20 cellular contexts compared by ENCODE assay signal in the genomic region with DNA sequence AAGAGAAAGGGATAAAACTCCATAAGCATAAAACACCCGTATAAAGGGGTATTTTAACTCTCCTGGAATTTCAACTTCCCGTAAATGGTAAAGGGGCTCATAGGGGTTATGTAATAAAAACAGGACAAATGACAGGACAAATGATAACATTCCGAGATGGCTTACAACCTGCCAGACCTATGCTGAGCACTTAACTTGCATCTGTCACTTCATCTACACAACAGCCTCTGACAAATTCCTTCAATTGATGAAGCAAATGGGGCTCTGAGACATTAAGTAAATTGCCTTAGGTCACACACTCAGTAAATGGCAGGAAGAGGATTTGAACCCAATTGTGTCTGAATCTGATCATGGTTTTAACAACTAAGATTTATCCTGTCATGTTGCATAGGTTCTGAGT.
DNase-seq lines count a peak whose midpoint lies in the region; ATAC-seq, FAIRE-seq and TF ChIP-seq lines count a peak whose summit lies in the region.
"Had no signal": no experiment of that assay in that cellular context is flagged by ENCODE, and none has a peak within 500 bp of the region (broad histone marks: within the 10 kb centered on the region; RNA-seq: fewer than 3 reads in every experiment).

No MANE protein-coding gene starts in this region.

- H3K9me3 ChIP-seq in keratinocyte (ENCODE audit: control insufficient read depth, low read depth, low read length), result no peaks in the 10 kb centered on the region
- no peaks in the 10 kb centered on the region for H3K9me3 ChIP-seq in neural cell (ENCODE audit: low read length)
- no peaks in the 10 kb centered on the region for H3K9me3 ChIP-seq in tibial nerve

- 86 to 88% methylated on average over 3 of the region's 3 CpGs for WGBS in tibial nerve, 2 donors

- H3K4me3 ChIP-seq in keratinocyte (ENCODE audit: control insufficient read depth in 2 of 3, extremely low read depth in 1 of 3, insufficient read depth in 2 of 3, low read depth in 1 of 3, low read length in 3 of 3) (no peak overlapping the region), neural cell (ENCODE audit: low read length) (no peak overlapping the region), tibial nerve (no peak overlapping the region)
- H3K4me3 ChIP-seq: GM23248 had no signal

- DNase-seq in NCI-H82 treated with DMSO at 0.1 percent for 48 hours (lab: John Stamatoyannopoulos, UW; ENCODE audit: unreplicated experiment), result peak; percentile 48
- no peak for DNase-seq in keratinocyte (ENCODE audit: low read depth, low spot score)
- DNase-seq in stimulated activated naive CD8-positive, alpha-beta T cell treated with anti-CD3 and anti-CD28 coated beads, Interleukin-15, Interleukin-2, amounts not matched to agents 100 U/mL and 50 U/mL, for 24 hours, result no peak
- no peak for DNase-seq in NOMO-1 (lab: John Stamatoyannopoulos, UW; ENCODE audit: unreplicated experiment in 2 of 2)
- no peak for DNase-seq in tibial nerve (ENCODE audit: low spot score in 2 of 2)
- no peak for DNase-seq in DMS53 (lab: John Stamatoyannopoulos, UW)
- DNase-seq: C1 segment of cervical spinal cord; Calu3; CD4-positive, alpha-beta memory T cell; COR-L47; DND-41; GM23248; H7; HCEC 1CT had no signal

- no peaks in the 10 kb centered on the region for H3K36me3 ChIP-seq in keratinocyte (ENCODE audit: control insufficient read depth in 2 of 2, extremely low read depth in 1 of 2, insufficient read depth in 2 of 2, low read length in 2 of 2)
- no peaks in the 10 kb centered on the region for H3K36me3 ChIP-seq in neural cell (ENCODE audit: insufficient read depth, low read length)
- no peaks in the 10 kb centered on the region for H3K36me3 ChIP-seq in tibial nerve

- H4K20me1 ChIP-seq in keratinocyte (ENCODE audit: control insufficient read depth, extremely low read depth, insufficient read depth, low read length) (no peaks in the 10 kb centered on the region), neural cell (ENCODE audit: insufficient read depth) (no peaks in the 10 kb centered on the region)

- TF ChIP-seq POLR2A in tibial nerve (IDR thresholded peaks at IDR 0.05), result no peak

- no peak for ATAC-seq in stimulated activated naive CD8-positive, alpha-beta T cell treated with anti-CD3 and anti-CD28 coated beads, Interleukin-15, Interleukin-2, amounts not matched to agents 100 U/mL and 50 U/mL, for 24 hours

- dilution Hi-C loops in keratinocyte (cut with MboI; ENCODE audit: extremely low pct_ligation_motif_present, low sequenced_read_pairs), result no loop called here

- H3K27me3 ChIP-seq in keratinocyte (ENCODE audit: control insufficient read depth, extremely low read depth, insufficient read depth, low read length) (no peaks in the 10 kb centered on the region), neural cell (ENCODE audit: insufficient read depth, low read depth, low read length) (no peaks in the 10 kb centered on the region), tibial nerve (no peaks in the 10 kb centered on the region)

- H3K4me2 ChIP-seq in keratinocyte (ENCODE audit: control insufficient read depth, extremely low read depth, insufficient read depth, low read depth, low read length), result no peak overlapping the region
- no peak overlapping the region for H3K4me2 ChIP-seq in neural cell (ENCODE audit: low read length)

- no peak for TF ChIP-seq CTCF in VCaP (conservative IDR thresholded peaks at IDR 0.05)
- no peak for TF ChIP-seq CTCF in keratinocyte (optimal IDR thresholded peaks at IDR 0.05 in 1 of 3, IDR thresholded peaks at IDR 0.05 in 1 of 3, conservative IDR thresholded peaks at IDR 0.05 in 1 of 3; ENCODE audit: extremely low read depth in 1 of 3, insufficient read depth in 2 of 3, low read length in 3 of 3)
- no peak for TF ChIP-seq CTCF in neural cell (IDR thresholded peaks at IDR 0.05; ENCODE audit: poor library complexity, severe bottlenecking)
- no peak for TF ChIP-seq CTCF in tibial nerve (IDR thresholded peaks at IDR 0.05)

- H3K79me2 ChIP-seq in keratinocyte (ENCODE audit: control insufficient read depth, insufficient read depth, low read length) (no peaks in the 10 kb centered on the region), neural cell (replicated peaks; ENCODE audit: insufficient read depth, low read length) (no peaks in the 10 kb centered on the region)

- H3F3A ChIP-seq in neural cell (ENCODE audit: insufficient read depth, low read length, poor library complexity, severe bottlenecking), result no peaks in the 10 kb centered on the region

- H3K9me2 ChIP-seq in neural cell (ENCODE audit: insufficient read depth, low read length), result no peaks in the 10 kb centered on the region

- H3K4me1 ChIP-seq in keratinocyte (ENCODE audit: control insufficient read depth, extremely low read depth, insufficient read depth, low read length) (peaks cover 24% of the 10 kb centered on the region), tibial nerve (peaks cover 0 to 12% (median 0%) of the 10 kb centered on the region in 4 donors)

- H2AFZ ChIP-seq in keratinocyte (ENCODE audit: control insufficient read depth, low read length) (no peak overlapping the region), neural cell (ENCODE audit: low read depth, low read length) (no peak overlapping the region)
- H2AFZ ChIP-seq: GM23248 had no signal

- H3K27ac ChIP-seq in VCaP, result 0 out of 2 replicates have a peak overlapping the region, but pooled peaks have one; percentile 22
- H3K27ac ChIP-seq in keratinocyte (ENCODE audit: control insufficient read depth, insufficient read depth, low read length), result no peak overlapping the region
- peak overlapping the region; percentile 25 for H3K27ac ChIP-seq in neural cell (ENCODE audit: low read length)
- no peak overlapping the region for H3K27ac ChIP-seq in tibial nerve
- H3K27ac ChIP-seq: GM23248 had no signal

- no peak for TF ChIP-seq RAD21 in neural cell (conservative IDR thresholded peaks at IDR 0.05)

- TF ChIP-seq EP300 in neural cell (conservative IDR thresholded peaks at IDR 0.05; ENCODE audit: poor library complexity, severe bottlenecking), result peak; percentile 90
- no peak for TF ChIP-seq EP300 in tibial nerve (IDR thresholded peaks at IDR 0.05)

- FAIRE-seq in keratinocyte (lab: Jason Lieb, UNC), result peak; percentile 60
- FAIRE-seq: G401.6, GM12892, GM19239, H1 had no signal

- no peak overlapping the region for H3K9ac ChIP-seq in keratinocyte (ENCODE audit: control insufficient read depth, extremely low read depth, insufficient read depth, low read length)
- no peak overlapping the region for H3K9ac ChIP-seq in neural cell (ENCODE audit: low read length)
- H3K9ac ChIP-seq: GM23248 had no signal

- H3K9me1 ChIP-seq in keratinocyte (ENCODE audit: control insufficient read depth, extremely low read depth, insufficient read depth, low read length), result no peaks in the 10 kb centered on the region

TF ChIP-seq in neural cell, 6 proteins besides CTCF, POLR2A, EP300 and RAD21:
- TF ChIP-seq TAF1 (IDR thresholded peaks at IDR 0.05; ENCODE audit: low read depth) (no peak), SMC3 (conservative IDR thresholded peaks at IDR 0.05; ENCODE audit: poor library complexity) (no peak), POLR2AphosphoS5 (IDR thresholded peaks at IDR 0.05) (peak; percentile 67), MXI1 (conservative IDR thresholded peaks at IDR 0.05; ENCODE audit: poor library complexity, severe bottlenecking) (no peak), EZH2 (IDR thresholded peaks at IDR 0.05; ENCODE audit: borderline replicate concordance, insufficient read depth, low read length, poor library complexity, severe bottlenecking) (no peak)
- TF ChIP-seq, protein P1, sequence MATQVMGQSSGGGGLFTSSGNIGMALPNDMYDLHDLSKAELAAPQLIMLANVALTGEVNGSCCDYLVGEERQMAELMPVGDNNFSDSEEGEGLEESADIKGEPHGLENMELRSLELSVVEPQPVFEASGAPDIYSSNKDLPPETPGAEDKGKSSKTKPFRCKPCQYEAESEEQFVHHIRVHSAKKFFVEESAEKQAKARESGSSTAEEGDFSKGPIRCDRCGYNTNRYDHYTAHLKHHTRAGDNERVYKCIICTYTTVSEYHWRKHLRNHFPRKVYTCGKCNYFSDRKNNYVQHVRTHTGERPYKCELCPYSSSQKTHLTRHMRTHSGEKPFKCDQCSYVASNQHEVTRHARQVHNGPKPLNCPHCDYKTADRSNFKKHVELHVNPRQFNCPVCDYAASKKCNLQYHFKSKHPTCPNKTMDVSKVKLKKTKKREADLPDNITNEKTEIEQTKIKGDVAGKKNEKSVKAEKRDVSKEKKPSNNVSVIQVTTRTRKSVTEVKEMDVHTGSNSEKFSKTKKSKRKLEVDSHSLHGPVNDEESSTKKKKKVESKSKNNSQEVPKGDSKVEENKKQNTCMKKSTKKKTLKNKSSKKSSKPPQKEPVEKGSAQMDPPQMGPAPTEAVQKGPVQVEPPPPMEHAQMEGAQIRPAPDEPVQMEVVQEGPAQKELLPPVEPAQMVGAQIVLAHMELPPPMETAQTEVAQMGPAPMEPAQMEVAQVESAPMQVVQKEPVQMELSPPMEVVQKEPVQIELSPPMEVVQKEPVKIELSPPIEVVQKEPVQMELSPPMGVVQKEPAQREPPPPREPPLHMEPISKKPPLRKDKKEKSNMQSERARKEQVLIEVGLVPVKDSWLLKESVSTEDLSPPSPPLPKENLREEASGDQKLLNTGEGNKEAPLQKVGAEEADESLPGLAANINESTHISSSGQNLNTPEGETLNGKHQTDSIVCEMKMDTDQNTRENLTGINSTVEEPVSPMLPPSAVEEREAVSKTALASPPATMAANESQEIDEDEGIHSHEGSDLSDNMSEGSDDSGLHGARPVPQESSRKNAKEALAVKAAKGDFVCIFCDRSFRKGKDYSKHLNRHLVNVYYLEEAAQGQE (IDR thresholded peaks at IDR 0.05; ENCODE audit: borderline replicate concordance), result no peak

Comparison
In these comparisons a context has a peak if more than half of its experiments do, and no peak if none do; other contexts are left out.
1. H3K27ac ChIP-seq: peak in VCaP (single experiment) and neural cell (single experiment); none in keratinocyte (single experiment) and tibial nerve (0 of 4).